9 cellular contexts compared by ENCODE assay signal in the genomic region with DNA sequence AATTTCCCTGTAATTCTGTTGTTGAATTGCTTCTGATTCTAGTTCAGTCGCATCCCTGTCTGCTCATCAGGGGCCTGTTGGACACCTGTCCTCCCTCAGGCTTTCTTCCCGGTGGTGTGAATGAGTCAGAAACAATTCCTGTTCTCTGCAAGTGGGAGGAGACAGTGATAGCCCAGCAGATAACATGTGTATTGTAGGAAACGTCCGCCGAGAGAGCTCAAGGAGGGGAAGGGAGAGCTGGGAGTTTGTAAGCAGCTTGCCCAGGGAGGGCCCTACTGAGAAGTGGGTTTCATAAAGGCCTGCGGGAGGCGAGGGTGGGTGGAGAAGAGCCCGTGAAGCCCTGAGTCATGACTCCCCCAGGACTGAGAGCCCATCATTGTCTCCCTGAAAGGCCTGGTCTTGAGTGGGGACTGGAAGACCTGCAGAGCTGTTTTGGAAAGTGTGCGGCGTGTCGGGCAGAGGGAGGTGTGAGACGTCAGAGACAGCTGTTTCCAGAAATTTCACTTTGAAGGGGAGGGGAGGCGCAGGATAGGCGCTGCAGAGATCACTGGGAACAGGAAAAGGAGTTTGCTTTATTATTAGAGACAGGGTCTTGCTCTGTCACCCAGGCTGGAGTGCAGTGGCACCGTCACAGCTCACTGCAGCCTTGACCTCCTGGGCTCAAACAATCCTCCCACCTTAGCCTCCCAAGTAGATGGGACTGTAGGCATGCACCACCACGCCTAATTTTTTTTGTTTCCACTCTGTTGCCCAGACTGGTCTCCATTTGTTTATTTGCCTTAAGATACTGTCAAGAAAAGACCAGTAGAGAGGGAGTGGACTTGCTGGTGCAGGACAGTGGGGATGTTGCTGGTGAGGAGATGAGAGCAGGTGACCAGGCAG. TPM values are rescaled to one million over a fixed set of nuclear protein-coding genes. Genes with fewer than 3 reads are reported as not detected.
DNase-seq lines count a peak whose midpoint lies in the region; ATAC-seq, FAIRE-seq and TF ChIP-seq lines count a peak whose summit lies in the region.
"Had no signal": no experiment of that assay in that cellular context is flagged by ENCODE, and none has a peak within 500 bp of the region (broad histone marks: within the 10 kb centered on the region; RNA-seq: fewer than 3 reads in every experiment).

No MANE protein-coding gene starts in this region.

- no peak overlapping the region for H3K23ac ChIP-seq in IMR-90 (ENCODE audit: low read depth, low read length)
- no peak overlapping the region for H3K23ac ChIP-seq in mesendoderm (ENCODE audit: low read length)

- no peaks in the 10 kb centered on the region; the same call in 1 of the 2 replicates for H4K20me1 ChIP-seq in IMR-90 (ENCODE audit: insufficient read depth, low read length)

- H4K5ac ChIP-seq in IMR-90 (ENCODE audit: low read depth, low read length) (no peak overlapping the region), mesendoderm (ENCODE audit: low read length) (no peak overlapping the region)

- no peak for TF ChIP-seq RAD21 in IMR-90 (IDR thresholded peaks at IDR 0.05; ENCODE audit: low read length)

- peaks cover 4 to 5% of the 10 kb centered on the region in 2 experiments; a peak in 2 of 4 replicates for H3K79me1 ChIP-seq in IMR-90 (ENCODE audit: low read depth in 1 of 2, low read length in 2 of 2)
- no peaks in the 10 kb centered on the region for H3K79me1 ChIP-seq in mesendoderm (ENCODE audit: low read length)

- no peaks in the 10 kb centered on the region for H3K9me3 ChIP-seq in IMR-90 (ENCODE audit: control insufficient read depth, insufficient read depth, low read length)

- in situ Hi-C loops in IMR-90 (cut with MboI; ENCODE audit: low sequenced_read_pairs) = no loop called here

- no peak for TF ChIP-seq POLR2A in IMR-90 (IDR thresholded peaks at IDR 0.05; ENCODE audit: low read depth, low read length)

- H2BK20ac ChIP-seq in IMR-90 (ENCODE audit: low read depth, low read length) = no peak overlapping the region

- no peak overlapping the region for H3K4me3 Mint-ChIP-seq in CD14-positive monocyte

- peak overlapping the region; percentile 23 for H2AK9ac ChIP-seq in IMR-90 (replicated peaks; ENCODE audit: low read depth, low read length, poor library complexity)

- peaks cover 28% of the 10 kb centered on the region for H3K9me1 ChIP-seq in IMR-90 (ENCODE audit: insufficient read depth, low read length)

- dilution Hi-C loops in IMR-90 (cut with HindIII; ENCODE audit: low sequenced_read_pairs, unreplicated experiment) = no loop called here

- WGBS in IMR-90 (ENCODE audit: extremely low coverage in 2 of 2, insufficient read length in 1 of 2), 2 experiments = 31% methylated on average over 5 of the region's 16 CpGs; no CpG with 5 or more reads in 1 of the 2 experiments
- no CpG with 5 or more reads among the region's 16 CpGs for WGBS in mesendoderm (ENCODE audit: extremely low coverage, insufficient coverage, low lambda C conversion rate)

- POLR2A ChIA-PET in IMR-90 (lab: Charles Lee; ENCODE audit: unreplicated experiment) = no interaction called here

- peaks cover 93 to 99% of the 10 kb centered on the region in 2 donors for H3K36me3 Mint-ChIP-seq in CD14-positive monocyte

- no peaks in the 10 kb centered on the region for H3K27me3 ChIP-seq in IMR-90 (ENCODE audit: control insufficient read depth, insufficient read depth, low read length)
- no peaks in the 10 kb centered on the region for H3K27me3 ChIP-seq in bronchial epithelial cell (ENCODE audit: control insufficient read depth, insufficient read depth, low read length)
- no peaks in the 10 kb centered on the region for H3K27me3 ChIP-seq in mesendoderm (ENCODE audit: insufficient read depth, low read length, poor library complexity)

- no peak overlapping the region for H3K9ac ChIP-seq in IMR-90 (ENCODE audit: low read depth, low read length)
- H3K9ac ChIP-seq in mesendoderm (ENCODE audit: low read length) = peak overlapping the region; percentile 39

- H3K36me3 ChIP-seq in IMR-90 (ENCODE audit: control insufficient read depth, insufficient read depth, low read length) = peaks cover 57% of the 10 kb centered on the region
- peaks cover 36% of the 10 kb centered on the region for H3K36me3 ChIP-seq in bronchial epithelial cell (ENCODE audit: control insufficient read depth, insufficient read depth, low read length)
- peaks cover 7% of the 10 kb centered on the region for H3K36me3 ChIP-seq in mesendoderm (ENCODE audit: control insufficient read depth, insufficient read depth, low read length)

- H3K9me3 Mint-ChIP-seq in CD14-positive monocyte = no peaks in the 10 kb centered on the region

- no TSS peak for BruUV-seq in IMR-90 (replicated peaks; lab: Mats Ljungman, UMichigan)

- H4K91ac ChIP-seq in IMR-90 (ENCODE audit: insufficient read depth, low read depth, low read length) = no peak overlapping the region

- intact Hi-C loops in CD14-positive monocyte (cut with micrococcal nuclease) = no loop called here
- intact Hi-C loops in IMR-90 (cut with micrococcal nuclease) = no loop called here

- CTCF ChIA-PET in IMR-90 (lab: Yijun Ruan, JAX) = no interaction called here

- peaks cover 0 to 1% (median 0%) of the 10 kb centered on the region in 3 donors for H3K27me3 Mint-ChIP-seq in CD14-positive monocyte (ENCODE audit: low read depth in 3 of 3)

- no peaks in the 10 kb centered on the region for H3K79me2 ChIP-seq in mesendoderm (ENCODE audit: control insufficient read depth, insufficient read depth, low read length)

- H2BK5ac ChIP-seq in IMR-90 (ENCODE audit: low read depth, low read length, poor library complexity, severe bottlenecking) (no peak overlapping the region), mesendoderm (ENCODE audit: low read length) (peak overlapping the region; percentile 69)

- no peak for TF ChIP-seq CTCF in CD14-positive monocyte (IDR thresholded peaks at IDR 0.05)
- TF ChIP-seq CTCF in IMR-90 (conservative IDR thresholded peaks at IDR 0.05; ENCODE audit: low read depth, low read length) = no peak
- TF ChIP-seq CTCF in bronchial epithelial cell (IDR thresholded peaks at IDR 0.05; ENCODE audit: insufficient read depth, low read length, severe bottlenecking) = no peak

- no peak for FAIRE-seq in bronchial epithelial cell (lab: Jason Lieb, UNC)

- DNase-seq in CD14-positive monocyte (ENCODE audit: low spot score) (peak; percentile 30), IMR-90 (peak; percentile 80), bronchial epithelial cell (ENCODE audit: low read depth) (peak; percentile 70), mesendoderm (peak; percentile 97), SK-N-DZ (ENCODE audit: low spot score) (no peak)
- DNase-seq in stimulated activated CD4-positive, alpha-beta T cell treated with anti-CD3 and anti-CD28 coated beads, Interleukin-12 subunit alpha, Interleukin-12 subunit beta, amount 100 ng/mL, for 4 hours = no peak
- DNase-seq: NCI-H1417 treated with DMSO at 0.1 percent for 48 hours had no signal

- peak; percentile 71 for ATAC-seq in IMR-90 (ENCODE audit: low read depth)
- ATAC-seq in GM21723 (IDR thresholded peaks at IDR 0.05; ENCODE audit: unreplicated experiment) = no peak
- ATAC-seq in GM21717 (IDR thresholded peaks at IDR 0.05; ENCODE audit: unreplicated experiment) = no peak

- H2AFZ ChIP-seq in IMR-90 (replicated peaks; ENCODE audit: low read length, poor library complexity) = peak overlapping the region; percentile 61

- H3K27ac Mint-ChIP-seq in CD14-positive monocyte = peak overlapping the region in 5 of 7 donors; percentile 2 to 55 (median 15)

- H3K27ac ChIP-seq in IMR-90 (ENCODE audit: insufficient read depth, low read length) (no peak overlapping the region), mesendoderm (ENCODE audit: low read depth, low read length) (peak overlapping the region; percentile 71)

- peaks cover 11% of the 10 kb centered on the region; the same call in 1 of the 2 replicates for H3K4me1 ChIP-seq in IMR-90 (ENCODE audit: control insufficient read depth, insufficient read depth, low read length)
- H3K4me1 ChIP-seq in mesendoderm (ENCODE audit: control insufficient read depth, low read depth, low read length) = peaks cover 4% of the 10 kb centered on the region

- H3K56ac ChIP-seq in IMR-90 (ENCODE audit: extremely low read depth, insufficient read depth, low read length) (no peak overlapping the region), mesendoderm (ENCODE audit: low read length) (peak overlapping the region; percentile 65)

- H2BK120ac ChIP-seq in IMR-90 (ENCODE audit: low read depth, low read length) (no peak overlapping the region), mesendoderm (ENCODE audit: low read depth, low read length) (no peak overlapping the region)

- no peaks in the 10 kb centered on the region for H3K4me1 Mint-ChIP-seq in CD14-positive monocyte

- no peak overlapping the region for H2BK15ac ChIP-seq in IMR-90 (ENCODE audit: low read depth, low read length)
- no peak overlapping the region for H2BK15ac ChIP-seq in mesendoderm (replicated peaks; ENCODE audit: low read depth)

- no peak overlapping the region for H3K18ac ChIP-seq in IMR-90 (ENCODE audit: low read depth, low read length)
- no peak overlapping the region for H3K18ac ChIP-seq in mesendoderm (ENCODE audit: low read length)

- H3K4me3 ChIP-seq in IMR-90 (ENCODE audit: insufficient read depth, low read depth, low read length) (no peak overlapping the region), bronchial epithelial cell (ENCODE audit: low read depth, low read length) (no peak overlapping the region), mesendoderm (ENCODE audit: low read length) (no peak overlapping the region)

- H2AK5ac ChIP-seq in IMR-90 (ENCODE audit: low read depth, low read length) (no peak overlapping the region; the same call in 1 of the 2 replicates), mesendoderm (ENCODE audit: low read length) (no peak overlapping the region)

- H3K4ac ChIP-seq in IMR-90 (ENCODE audit: low read depth, low read length) (no peak overlapping the region), mesendoderm (ENCODE audit: low read depth, low read length) (peak overlapping the region; percentile 48)

- H3K4me2 ChIP-seq in IMR-90 (ENCODE audit: low read depth, low read length) (no peak overlapping the region), mesendoderm (ENCODE audit: low read length) (no peak overlapping the region)

- H3K14ac ChIP-seq in IMR-90 (replicated peaks; ENCODE audit: low read depth, low read length) = no peak overlapping the region

- H4K8ac ChIP-seq in IMR-90 (ENCODE audit: low read depth in 2 of 2, low read length in 2 of 2) = no peak overlapping the region
- no peak overlapping the region for H4K8ac ChIP-seq in mesendoderm (ENCODE audit: low read depth, low read length)

RNA-seq across cellular contexts. Expression of gene NADSYN1, which starts 35.3 kb away (rescaled TPM):
- polyA plus RNA-seq in CD14-positive monocyte (10 to 100 TPM; 44.1 to 44.8 TPM), IMR-90 (2012; rRNA removed) (63.7 and 69.5 TPM in 2 replicates)
- total RNA-seq in IMR-90 (2012; rRNA removed) (59.2 and 70.4 TPM in 2 replicates), bronchial epithelial cell (69.8 and 91.3 TPM in 2 replicates)
- 31.6 and 45.0 TPM in 2 replicates for polyA plus RNA-seq in IMR-90 (2012; cell fraction: cytosol; rRNA removed)
- 239 and 302 TPM in 2 replicates for polyA plus RNA-seq in IMR-90 (2012; cell fraction: nucleus; rRNA removed; ENCODE audit: low replicate concordance)
- 20.2 TPM for polyA plus RNA-seq in mesendoderm (2013, experiment 1 of 2)
- polyA plus RNA-seq in mesendoderm (2013, experiment 2 of 2) = 21.5 TPM
- polyA plus RNA-seq in SK-N-DZ (2014; cell fraction: cytosol; rRNA removed) = 26.1 and 28.1 TPM in 2 replicates
- 134 and 192 TPM in 2 replicates for polyA plus RNA-seq in SK-N-DZ (2014; cell fraction: nucleus; rRNA removed)

RNA-seq across cellular contexts. Expression of gene KRTAP5-7, which starts 38.7 kb away (rescaled TPM):
- polyA plus RNA-seq in CD14-positive monocyte (not detected), IMR-90 (2012; rRNA removed) (not detected in 2 replicates)
- total RNA-seq in IMR-90 (2012; rRNA removed) (not detected in 2 replicates), bronchial epithelial cell (0.13 TPM in 1 of 2 replicates, not detected in the other)
- not detected in 2 replicates for polyA plus RNA-seq in IMR-90 (2012; cell fraction: cytosol; rRNA removed)
- 0.08 and 0.39 TPM in 2 replicates for polyA plus RNA-seq in IMR-90 (2012; cell fraction: nucleus; rRNA removed; ENCODE audit: low replicate concordance)
- polyA plus RNA-seq in mesendoderm (2013, experiment 1 of 2) = not detected
- not detected for polyA plus RNA-seq in mesendoderm (2013, experiment 2 of 2)
- not detected in 2 replicates for polyA plus RNA-seq in SK-N-DZ (2014; cell fraction: cytosol; rRNA removed)
- polyA plus RNA-seq in SK-N-DZ (2014; cell fraction: nucleus; rRNA removed) = 0.17 TPM in 1 of 2 replicates, not detected in the other

RNA-seq across cellular contexts. Expression of gene DHCR7, which starts 40.1 kb away (rescaled TPM):
- polyA plus RNA-seq in CD14-positive monocyte = 1 to 10 TPM; 2.2 to 3.9 TPM
- total RNA-seq in IMR-90 (2012; rRNA removed) = 20.0 and 22.0 TPM in 2 replicates
- polyA plus RNA-seq in IMR-90 (2012; rRNA removed) = 43.2 and 43.3 TPM in 2 replicates
- polyA plus RNA-seq in IMR-90 (2012; cell fraction: cytosol; rRNA removed) = 25.7 and 56.1 TPM in 2 replicates
- 22.6 and 38.0 TPM in 2 replicates for polyA plus RNA-seq in IMR-90 (2012; cell fraction: nucleus; rRNA removed; ENCODE audit: low replicate concordance)
- 29.4 and 60.3 TPM in 2 replicates for total RNA-seq in bronchial epithelial cell
- 207 TPM for polyA plus RNA-seq in mesendoderm (2013, experiment 1 of 2)
- 217 TPM for polyA plus RNA-seq in mesendoderm (2013, experiment 2 of 2)
- polyA plus RNA-seq in SK-N-DZ (2014; cell fraction: cytosol; rRNA removed) = 64.9 and 69.2 TPM in 2 replicates
- polyA plus RNA-seq in SK-N-DZ (2014; cell fraction: nucleus; rRNA removed) = 32.5 and 37.8 TPM in 2 replicates

RNA-seq across cellular contexts. Expression of gene KRTAP5-8, which starts 49.5 kb away (rescaled TPM):
- polyA plus RNA-seq in CD14-positive monocyte (not detected), IMR-90 (2012; rRNA removed) (0.07 TPM in 1 of 2 replicates, not detected in the other)
- total RNA-seq in IMR-90 (2012; rRNA removed) (not detected in 2 replicates), bronchial epithelial cell (not detected in 2 replicates)
- polyA plus RNA-seq in IMR-90 (2012; cell fraction: cytosol; rRNA removed) = not detected in 2 replicates
- polyA plus RNA-seq in IMR-90 (2012; cell fraction: nucleus; rRNA removed; ENCODE audit: low replicate concordance) = 0.36 and 0.37 TPM in 2 replicates
- not detected for polyA plus RNA-seq in mesendoderm (2013, experiment 1 of 2)
- not detected for polyA plus RNA-seq in mesendoderm (2013, experiment 2 of 2)
- polyA plus RNA-seq in SK-N-DZ (2014; cell fraction: cytosol; rRNA removed) = not detected in 2 replicates
- not detected in 2 replicates for polyA plus RNA-seq in SK-N-DZ (2014; cell fraction: nucleus; rRNA removed)

RNA-seq across cellular contexts. Expression of gene KRTAP5-9, which starts 59.9 kb away (rescaled TPM):
- not detected for polyA plus RNA-seq in CD14-positive monocyte
- total RNA-seq in IMR-90 (2012; rRNA removed) = not detected in 2 replicates
- polyA plus RNA-seq in IMR-90 (2012; rRNA removed) = 0.09 TPM in 1 of 2 replicates, not detected in the other
- polyA plus RNA-seq in IMR-90 (2012; cell fraction: cytosol; rRNA removed) = 0.03 TPM in 1 of 2 replicates, not detected in the other
- polyA plus RNA-seq in IMR-90 (2012; cell fraction: nucleus; rRNA removed; ENCODE audit: low replicate concordance) = 0.66 and 1.9 TPM in 2 replicates
- not detected in 2 replicates for total RNA-seq in bronchial epithelial cell
- polyA plus RNA-seq in mesendoderm (2013, experiment 1 of 2) = not detected
- polyA plus RNA-seq in mesendoderm (2013, experiment 2 of 2) = 0.03 TPM
- polyA plus RNA-seq in SK-N-DZ (2014; cell fraction: cytosol; rRNA removed) = not detected in 2 replicates
- polyA plus RNA-seq in SK-N-DZ (2014; cell fraction: nucleus; rRNA removed) = not detected in 2 replicates

Comparison
In these comparisons a context has a peak if more than half of its experiments do, and no peak if none do; other contexts are left out.
1. DNase-seq: peak in CD14-positive monocyte (single experiment), IMR-90 (single experiment), bronchial epithelial cell (single experiment) and mesendoderm (single experiment); none in SK-N-DZ (single experiment) and stimulated activated CD4-positive, alpha-beta T cell treated with anti-CD3 and anti-CD28 coated beads, Interleukin-12 subunit alpha, Interleukin-12 subunit beta, amount 100 ng/mL, for 4 hours (single experiment).